In genomic region chr2:45984366-45984765, GRCh38 we compare ENCODE assay signal across 21 cellular contexts.
"Had no signal": no experiment of that assay in that cellular context is flagged by ENCODE, and none has a peak within 500 bp of the region (broad histone marks: within the 10 kb centered on the region; RNA-seq: fewer than 3 reads in every experiment).

No MANE protein-coding gene starts in this region.

- H3K36me3 Mint-ChIP-seq: natural killer cell; stimulated activated effector memory CD8-positive, alpha-beta T cell treated with anti-CD3 and anti-CD28 coated beads, Interleukin-12 subunit alpha, Interleukin-12 subunit beta, amount 100 ng/mL, for 72 hours had no signal

- H3K27me3 ChIP-seq: hepatocyte, pancreas, stomach, testis, tibial artery had no signal

- H3K36me3 ChIP-seq: pancreas had no signal

- H3K4me1 ChIP-seq: pancreas had no signal

- H3K4me3 ChIP-seq: hepatocyte, lower lobe of right lung, pancreas, stomach, testis, tibial artery had no signal

- H3K4me1 Mint-ChIP-seq: stimulated activated effector memory CD8-positive, alpha-beta T cell treated with anti-CD3 and anti-CD28 coated beads, Interleukin-12 subunit alpha, Interleukin-12 subunit beta, amount 100 ng/mL, for 72 hours had no signal

- H3K4me3 Mint-ChIP-seq: dendritic cell treated with granulocyte-macrophage colony-stimulating factor and Interleukin-4, amounts not matched to agents 40 ng/mL and 50 ng/mL, for 4 days; memory B cell; natural killer cell; stimulated activated effector memory CD8-positive, alpha-beta T cell treated with anti-CD3 and anti-CD28 coated beads, Interleukin-12 subunit alpha, Interleukin-12 subunit beta, amount 100 ng/mL, for 72 hours; type B pancreatic cell had no signal

- H3K27ac Mint-ChIP-seq: dendritic cell treated with granulocyte-macrophage colony-stimulating factor and Interleukin-4, amounts not matched to agents 40 ng/mL and 50 ng/mL, for 4 days; memory B cell; natural killer cell; stimulated activated effector memory CD8-positive, alpha-beta T cell treated with anti-CD3 and anti-CD28 coated beads, Interleukin-12 subunit alpha, Interleukin-12 subunit beta, amount 100 ng/mL, for 72 hours; type B pancreatic cell had no signal

- H2AFZ ChIP-seq: hepatocyte had no signal

- H3K4me2 ChIP-seq: hepatocyte had no signal

- H3K27me3 Mint-ChIP-seq: dendritic cell treated with granulocyte-macrophage colony-stimulating factor and Interleukin-4, amounts not matched to agents 40 ng/mL and 50 ng/mL, for 4 days; memory B cell; type B pancreatic cell had no signal

- H3K9me3 ChIP-seq: lower lobe of right lung, pancreas, stomach, testis, tibial artery had no signal

- H3K27ac ChIP-seq: hepatocyte, lower lobe of right lung, pancreas, stomach, testis, tibial artery had no signal

- H3K79me2 ChIP-seq: hepatocyte had no signal

- DNase-seq: central memory CD4-positive, alpha-beta T cell; effector memory CD4-positive, alpha-beta T cell; erythroblast; kidney glomerular epithelial cell; left colon; left ventricle myocardium superior; lower lobe of right lung; natural killer cell; occipital lobe; pancreas; retina; stimulated activated CD4-positive, alpha-beta T cell treated with anti-CD3 and anti-CD28 coated beads, Interleukin-4, amount 100 ng/mL, for 24 hours; stimulated activated naive CD4-positive, alpha-beta T cell treated with Interleukin-2 at 50 U/mL for 16 hours; stomach; testis; tibial artery had no signal

- H3K9me3 Mint-ChIP-seq: dendritic cell treated with granulocyte-macrophage colony-stimulating factor and Interleukin-4, amounts not matched to agents 40 ng/mL and 50 ng/mL, for 4 days; memory B cell; natural killer cell; stimulated activated effector memory CD8-positive, alpha-beta T cell treated with anti-CD3 and anti-CD28 coated beads, Interleukin-12 subunit alpha, Interleukin-12 subunit beta, amount 100 ng/mL, for 72 hours; type B pancreatic cell had no signal
